14 cellular contexts compared by ENCODE assay signal in the genomic region with DNA sequence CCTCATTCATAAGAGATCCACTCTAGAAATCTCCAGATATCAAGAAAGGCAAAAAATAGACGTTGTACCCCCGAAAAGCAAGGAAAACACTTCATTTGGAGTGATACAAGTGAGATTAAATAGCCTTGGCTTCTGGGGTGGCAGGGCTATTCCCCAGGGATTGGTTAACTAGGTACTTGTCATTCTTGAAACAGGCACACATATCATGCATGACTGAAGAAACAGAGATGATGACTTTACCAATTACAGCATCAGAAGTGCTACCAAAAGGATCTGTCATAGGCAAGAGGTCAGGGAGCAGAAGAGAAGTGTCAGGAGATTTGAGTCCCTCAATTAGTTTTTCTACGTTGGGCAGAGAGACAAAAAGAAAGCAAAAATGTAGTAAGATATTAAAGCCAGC. TPM values are rescaled to one million over a fixed set of nuclear protein-coding genes. Genes with fewer than 3 reads are reported as not detected.
DNase-seq lines count a peak whose midpoint lies in the region; FAIRE-seq and TF ChIP-seq lines count a peak whose summit lies in the region.
"Had no signal": no experiment of that assay in that cellular context is flagged by ENCODE, and none has a peak within 500 bp of the region (broad histone marks: within the 10 kb centered on the region; RNA-seq: fewer than 3 reads in every experiment).

No MANE protein-coding gene starts in this region.

- intact Hi-C loops in cardiac septum (cut with DNase I), result no loop called here

- peak overlapping the region; percentile 1 for H3K27ac Mint-ChIP-seq in progenitor cell of endocrine pancreas
- H3K27ac Mint-ChIP-seq: T-helper 1 cell treated with Interleukin-12 subunit alpha and Interleukin-12 subunit beta and Interleukin-4 antibody, amounts not matched to agents 30 μg/mL and 1 μg/mL, for 36 hours had no signal

- DNase-seq in NCI-H1417 (lab: John Stamatoyannopoulos, UW) (peak; percentile 15 to 86 (median 68)), NCI-H1417 treated with DMSO at 0.1 percent for 48 hours (lab: John Stamatoyannopoulos, UW) (no peak), NAMALWA (ENCODE audit: low spot score) (peak; percentile 9), RCC 7860 (ENCODE audit: low spot score) (peak; percentile 54), progenitor cell of endocrine pancreas (ENCODE audit: low spot score, unreplicated experiment) (no peak), putamen (ENCODE audit: low spot score) (no peak), cardiac septum (ENCODE audit: low spot score) (no peak)
- DNase-seq in activated CD4-positive, CD25-positive, alpha-beta regulatory T cell (lab: John Stamatoyannopoulos, UW), result no peak
- DNase-seq: activated CD4-positive, alpha-beta T cell treated with anti-CD3 and anti-CD28 coated beads, Interleukin-2, amount 50 U/mL, for 48 hours; dorsolateral prefrontal cortex; Kasumi-1; NCI-H226 had no signal

- peak; percentile 7 for FAIRE-seq in RCC 7860 (lab: Jason Lieb, UNC)

- no peak overlapping the region for H3K4me3 Mint-ChIP-seq in progenitor cell of endocrine pancreas (ENCODE audit: low read depth)
- H3K4me3 Mint-ChIP-seq: activated T-helper 17 cell treated with anti-CD3 and anti-CD28 coated beads, Interleukin-2, amount 50 U/mL, for 72 hours; T-helper 1 cell treated with Interleukin-12 subunit alpha and Interleukin-12 subunit beta and Interleukin-4 antibody, amounts not matched to agents 30 μg/mL and 1 μg/mL, for 36 hours had no signal

- no peaks in the 10 kb centered on the region for H3K9me3 Mint-ChIP-seq in progenitor cell of endocrine pancreas (ENCODE audit: low read depth)
- H3K9me3 Mint-ChIP-seq: activated T-helper 17 cell treated with anti-CD3 and anti-CD28 coated beads, Interleukin-2, amount 50 U/mL, for 72 hours; T-helper 1 cell treated with Interleukin-12 subunit alpha and Interleukin-12 subunit beta and Interleukin-4 antibody, amounts not matched to agents 30 μg/mL and 1 μg/mL, for 36 hours had no signal

- H3K36me3 Mint-ChIP-seq in progenitor cell of endocrine pancreas (ENCODE audit: insufficient read depth), result peaks cover 2% of the 10 kb centered on the region

- H3K4me1 Mint-ChIP-seq in progenitor cell of endocrine pancreas (ENCODE audit: low read depth), result peaks cover 23% of the 10 kb centered on the region

- no peak for TF ChIP-seq CTCF in progenitor cell of endocrine pancreas (IDR thresholded peaks at IDR 0.05; ENCODE audit: unreplicated experiment)

- H3K27me3 Mint-ChIP-seq in progenitor cell of endocrine pancreas, result no peaks in the 10 kb centered on the region
- H3K27me3 Mint-ChIP-seq: activated T-helper 17 cell treated with anti-CD3 and anti-CD28 coated beads, Interleukin-2, amount 50 U/mL, for 72 hours had no signal

RNA-seq across cellular contexts. Expression of a gene that starts 45.2 kb away (rescaled TPM):
- total RNA-seq in progenitor cell of endocrine pancreas, result 41.6 and 44.1 TPM in 2 replicates
- 90.3 TPM for total RNA-seq in cardiac septum

Comparison
In these comparisons a context has a peak if more than half of its experiments do, and no peak if none do; other contexts are left out.
1. DNase-seq: peak in NCI-H1417 (3 of 3), NAMALWA (single experiment) and RCC 7860 (single experiment); none in NCI-H1417 treated with DMSO at 0.1 percent for 48 hours (single experiment), progenitor cell of endocrine pancreas (single experiment), putamen (single experiment), cardiac septum (single experiment) and activated CD4-positive, CD25-positive, alpha-beta regulatory T cell (0 of 4).